Comparison of ENCODE assay signal across 22 cellular contexts in genomic region chr22:23014250-23014649, GRCh38.
"Had no signal": no experiment of that assay in that cellular context is flagged by ENCODE, and none has a peak within 500 bp of the region (broad histone marks: within the 10 kb centered on the region; RNA-seq: fewer than 3 reads in every experiment).

No MANE protein-coding gene starts in this region.

- H3K27me3 ChIP-seq: colonic mucosa, ovary, stomach had no signal

- H3K36me3 Mint-ChIP-seq: immature natural killer cell, memory B cell, mesothelial cell of epicardium, natural killer cell had no signal

- H3K9me3 Mint-ChIP-seq: immature natural killer cell, memory B cell, mesothelial cell of epicardium, natural killer cell, neural crest cell had no signal

- FAIRE-seq: keratinocyte had no signal

- H3K4me3 ChIP-seq: colonic mucosa, left ventricle myocardium inferior, lower lobe of right lung, ovary, stomach, thoracic aorta, transverse colon had no signal

- H3K27me3 Mint-ChIP-seq: memory B cell had no signal

- H3K4me1 ChIP-seq: colonic mucosa, foreskin keratinocyte, left ventricle myocardium inferior, lower lobe of right lung, stomach, transverse colon had no signal

- H3K27ac ChIP-seq: colonic mucosa, foreskin keratinocyte, left ventricle myocardium inferior, lower lobe of right lung, ovary, stomach, thoracic aorta, transverse colon had no signal

- H3K27ac Mint-ChIP-seq: immature natural killer cell, memory B cell, mesothelial cell of epicardium, natural killer cell, progenitor cell of endocrine pancreas had no signal

- H3K9me3 ChIP-seq: colonic mucosa, left ventricle myocardium inferior, lower lobe of right lung, ovary, stomach, thoracic aorta, transverse colon had no signal

- ATAC-seq: foreskin keratinocyte, left cardiac atrium, lower lobe of right lung, natural killer cell, right cardiac atrium had no signal

- H3K36me3 ChIP-seq: colonic mucosa, left ventricle myocardium inferior, lower lobe of right lung, ovary, stomach, thoracic aorta, transverse colon had no signal

- DNase-seq: colonic mucosa; dermis blood vessel endothelial cell; foreskin keratinocyte; immature natural killer cell; left cardiac atrium; left ventricle myocardium inferior; lower lobe of right lung; natural killer cell; nucleus accumbens; ovary; right cardiac atrium; stimulated activated CD4-positive, alpha-beta T cell treated with anti-CD3 and anti-CD28 coated beads, Interleukin-4, amount 100 ng/mL, for 4 hours; stimulated activated naive CD4-positive, alpha-beta T cell; stomach; substantia nigra; transverse colon had no signal

- H3K4me1 Mint-ChIP-seq: memory B cell, mesothelial cell of epicardium had no signal

- H3K4me3 Mint-ChIP-seq: immature natural killer cell, memory B cell, mesothelial cell of epicardium, natural killer cell, neural crest cell had no signal
